In the genomic region with DNA sequence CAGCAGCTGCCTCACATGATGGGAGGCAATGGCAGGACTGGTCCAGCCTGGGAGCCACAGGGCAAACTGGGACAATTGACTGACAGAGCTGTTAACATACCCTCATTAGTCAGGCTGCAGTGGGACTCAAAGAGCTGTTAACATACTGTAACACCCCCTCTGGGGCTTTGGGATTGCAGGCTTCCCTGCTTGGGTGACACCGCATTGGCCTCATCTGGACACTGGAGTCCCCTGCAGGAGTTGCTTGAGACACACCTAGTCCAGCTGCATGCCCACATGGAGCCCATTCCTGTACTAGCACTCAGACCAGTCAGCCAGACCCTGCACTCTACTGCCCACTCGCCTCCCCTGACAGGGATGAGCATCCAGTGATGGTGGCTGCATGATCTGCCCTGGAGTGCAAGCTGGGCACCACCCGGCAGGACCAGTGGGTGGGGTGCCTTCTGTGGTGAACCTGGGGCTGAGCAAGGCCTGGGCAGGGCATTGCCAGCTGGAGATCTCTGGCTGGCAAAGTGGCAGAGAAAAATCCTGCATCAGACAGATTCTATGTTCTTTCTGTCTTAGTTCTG, we compare ENCODE assay signal across 1 cellular context.
TF ChIP-seq lines count a peak whose summit lies in the region.

No MANE protein-coding gene starts in this region.

TF ChIP-seq in HCT116, 20 proteins besides CTCF, POLR2A, EP300 and RAD21:
- TF ChIP-seq, protein P1, sequence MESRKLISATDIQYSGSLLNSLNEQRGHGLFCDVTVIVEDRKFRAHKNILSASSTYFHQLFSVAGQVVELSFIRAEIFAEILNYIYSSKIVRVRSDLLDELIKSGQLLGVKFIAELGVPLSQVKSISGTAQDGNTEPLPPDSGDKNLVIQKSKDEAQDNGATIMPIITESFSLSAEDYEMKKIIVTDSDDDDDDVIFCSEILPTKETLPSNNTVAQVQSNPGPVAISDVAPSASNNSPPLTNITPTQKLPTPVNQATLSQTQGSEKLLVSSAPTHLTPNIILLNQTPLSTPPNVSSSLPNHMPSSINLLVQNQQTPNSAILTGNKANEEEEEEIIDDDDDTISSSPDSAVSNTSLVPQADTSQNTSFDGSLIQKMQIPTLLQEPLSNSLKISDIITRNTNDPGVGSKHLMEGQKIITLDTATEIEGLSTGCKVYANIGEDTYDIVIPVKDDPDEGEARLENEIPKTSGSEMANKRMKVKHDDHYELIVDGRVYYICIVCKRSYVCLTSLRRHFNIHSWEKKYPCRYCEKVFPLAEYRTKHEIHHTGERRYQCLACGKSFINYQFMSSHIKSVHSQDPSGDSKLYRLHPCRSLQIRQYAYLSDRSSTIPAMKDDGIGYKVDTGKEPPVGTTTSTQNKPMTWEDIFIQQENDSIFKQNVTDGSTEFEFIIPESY (IDR thresholded peaks at IDR 0.05; ENCODE audit: extremely low read depth, insufficient replicate concordance, low read length), result no peak
- TF ChIP-seq FOSL1 (IDR thresholded peaks at IDR 0.05; ENCODE audit: low read depth) (no peak), EZH2phosphoT487 (IDR thresholded peaks at IDR 0.05; ENCODE audit: borderline replicate concordance) (no peak), YY1 (IDR thresholded peaks at IDR 0.05; ENCODE audit: extremely low read depth, insufficient replicate concordance, low read depth, low read length) (no peak), JUND (IDR thresholded peaks at IDR 0.05) (no peak), CEBPB (IDR thresholded peaks at IDR 0.05; ENCODE audit: low read depth) (no peak), ELF1 (IDR thresholded peaks at IDR 0.05; ENCODE audit: borderline replicate concordance, low read depth) (no peak), EZH2 (IDR thresholded peaks at IDR 0.05) (no peak), ZFX (IDR thresholded peaks at IDR 0.05) (no peak), POLR2AphosphoS5 (IDR thresholded peaks at IDR 0.05; ENCODE audit: low read depth, low read length) (no peak), TCF7L2 (IDR thresholded peaks at IDR 0.05; ENCODE audit: borderline replicate concordance, extremely low read depth, insufficient read depth, insufficient read length) (no peak)
- TF ChIP-seq, protein P2, sequence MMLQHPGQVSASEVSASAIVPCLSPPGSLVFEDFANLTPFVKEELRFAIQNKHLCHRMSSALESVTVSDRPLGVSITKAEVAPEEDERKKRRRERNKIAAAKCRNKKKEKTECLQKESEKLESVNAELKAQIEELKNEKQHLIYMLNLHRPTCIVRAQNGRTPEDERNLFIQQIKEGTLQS (IDR thresholded peaks at IDR 0.05), result no peak
